Comparison of ENCODE assay signal across 8 cellular contexts in genomic region chr15:100918034-100918689, GRCh38. TPM values are rescaled to one million over a fixed set of nuclear protein-coding genes. Genes with fewer than 3 reads are reported as not detected.
A peak's percentile ranks its signal among the peaks of the same experiment; 100 is the strongest.
DNase-seq lines count a peak whose midpoint lies in the region; ATAC-seq and TF ChIP-seq lines count a peak whose summit lies in the region.

No MANE protein-coding gene starts in this region.

- TF ChIP-seq RAD21 in Ishikawa (IDR thresholded peaks at IDR 0.05; ENCODE audit: low read depth) = peak; percentile 74

- no peak for TF ChIP-seq EP300 in Ishikawa (IDR thresholded peaks at IDR 0.05; ENCODE audit: borderline replicate concordance)

- peak; percentile 82 for TF ChIP-seq CTCF in retinal pigment epithelial cell (conservative IDR thresholded peaks at IDR 0.05; ENCODE audit: low read depth, low read length)

- peak overlapping the region; percentile 60 for H3K4me3 ChIP-seq in retinal pigment epithelial cell (ENCODE audit: low read length)

- peak; percentile 64 for ATAC-seq in GM21576 (IDR thresholded peaks at IDR 0.05; ENCODE audit: unreplicated experiment)

- in situ Hi-C loops in G401 (cut with HindIII; ENCODE audit: low sequenced_read_pairs) = no loop called here

- DNase-seq in G401 (ENCODE audit: low spot score) = peak; percentile 68
- DNase-seq in SW480 (ENCODE audit: low spot score) = peak; percentile 87
- DNase-seq in amniotic stem cell (lab: John Stamatoyannopoulos, UW) = peak; percentile 47
- peak; percentile 62 for DNase-seq in hepatic stellate cell (ENCODE audit: low spot score)
- DNase-seq in retinal pigment epithelial cell (ENCODE audit: low read depth) = no peak
- DNase-seq in OCI-M2 (lab: John Stamatoyannopoulos, UW; ENCODE audit: unreplicated experiment) = no peak

TF ChIP-seq in Ishikawa, 13 proteins besides CTCF, POLR2A, EP300 and RAD21:
- TF ChIP-seq TAF1 (IDR thresholded peaks at IDR 0.05; ENCODE audit: low read depth) (0 out of 2 replicates have a peak, but pooled peaks have one; percentile 24), USF1 (IDR thresholded peaks at IDR 0.05) (no peak), MAX (IDR thresholded peaks at IDR 0.05) (peak; percentile 72), ZBTB7A (IDR thresholded peaks at IDR 0.05; ENCODE audit: low read depth) (peak; percentile 32; the same call in 1 of the 2 replicates), TEAD4 (IDR thresholded peaks at IDR 0.05) (0 out of 2 replicates have a peak, but pooled peaks have one; percentile 16)

RNA-seq across cellular contexts. Expression of gene LRRK1, which starts 1.0 kb away (rescaled TPM):
- not detected in 2 replicates for total RNA-seq in G401 (2014; rRNA removed; shearing (Covaris generic))

RNA-seq across cellular contexts. Expression of gene ALDH1A3, which starts 38.5 kb away (rescaled TPM):
- not detected in 2 replicates for total RNA-seq in G401 (2014; rRNA removed; shearing (Covaris generic))

Comparison
In these comparisons a context has a peak if more than half of its experiments do, and no peak if none do; other contexts are left out.
1. DNase-seq: peak in G401 (single experiment), SW480 (single experiment), amniotic stem cell (single experiment) and hepatic stellate cell (single experiment); none in retinal pigment epithelial cell (single experiment) and OCI-M2 (single experiment).